8 cellular contexts compared by ENCODE assay signal in genomic region chr11:65892661-65893317, GRCh38. TPM values are rescaled to one million over a fixed set of nuclear protein-coding genes. Genes with fewer than 3 reads are reported as not detected.
DNase-seq lines count a peak whose midpoint lies in the region; ATAC-seq and TF ChIP-seq lines count a peak whose summit lies in the region.

No MANE protein-coding gene starts in this region.

- H3K36me3 Mint-ChIP-seq in activated naive CD8-positive, alpha-beta T cell: peaks cover 6% of the 10 kb centered on the region

- H3K4me3 ChIP-seq in cardiac muscle cell: no peak overlapping the region
- H3K4me3 ChIP-seq in lower lobe of right lung: peak overlapping the region; percentile 88
- H3K4me3 ChIP-seq in uterus: no peak overlapping the region

- no peak for TF ChIP-seq POLR2A in uterus (IDR thresholded peaks at IDR 0.05)

- ATAC-seq in left cardiac atrium (no peak), lower lobe of right lung (no peak)

- H3K9me3 Mint-ChIP-seq in activated naive CD8-positive, alpha-beta T cell (ENCODE audit: low read depth): no peaks in the 10 kb centered on the region

- peaks cover 25% of the 10 kb centered on the region for H3K27me3 ChIP-seq in cardiac muscle cell
- no peaks in the 10 kb centered on the region for H3K27me3 ChIP-seq in lower lobe of right lung (ENCODE audit: low read depth)
- no peaks in the 10 kb centered on the region for H3K27me3 ChIP-seq in uterus

- H3K4me1 ChIP-seq in cardiac muscle cell (ENCODE audit: low read depth) (peaks cover 23% of the 10 kb centered on the region), lower lobe of right lung (peaks cover 57% of the 10 kb centered on the region), uterus (peaks cover 0 to 13% of the 10 kb centered on the region in 2 donors)

- H3K4me1 Mint-ChIP-seq in activated naive CD8-positive, alpha-beta T cell (ENCODE audit: low read depth): peaks cover 60% of the 10 kb centered on the region

- no peak for DNase-seq in cardiac muscle cell (ENCODE audit: low read depth in 1 of 2, low spot score in 1 of 2)
- DNase-seq in left cardiac atrium: no peak
- peak; percentile 38 for DNase-seq in lower lobe of right lung
- DNase-seq in uterus: peak in 1 of 2 donors; percentile 17
- no peak for DNase-seq in NOMO-1 treated with dmso at 0.1 percent for 144 hours (lab: John Stamatoyannopoulos, UW; ENCODE audit: unreplicated experiment)
- no peak for DNase-seq in NCI-H2196 treated with DMSO at 0.1 percent for 48 hours (lab: John Stamatoyannopoulos, UW; ENCODE audit: unreplicated experiment)
- DNase-seq in NCI-H2107 (lab: John Stamatoyannopoulos, UW): no peak

- H3K27ac ChIP-seq in cardiac muscle cell (peak overlapping the region; percentile 76), lower lobe of right lung (peak overlapping the region; percentile 98), uterus (peak overlapping the region; percentile 96 to 97)

- H3K27me3 Mint-ChIP-seq in activated naive CD8-positive, alpha-beta T cell: no peaks in the 10 kb centered on the region

- peak overlapping the region; percentile 89 for H3K4me3 Mint-ChIP-seq in activated naive CD8-positive, alpha-beta T cell

- intact Hi-C loops in left cardiac atrium (cut with DNase I): no loop called here
- intact Hi-C loops in lower lobe of right lung (cut with DNase I): no loop called here
- intact Hi-C loops in uterus (cut with DNase I; ENCODE audit: low total_unique reads): no loop called here

- TF ChIP-seq CTCF in cardiac muscle cell (IDR thresholded peaks at IDR 0.05; ENCODE audit: low read depth, low read length) (no peak), lower lobe of right lung (IDR thresholded peaks at IDR 0.05) (no peak), uterus (IDR thresholded peaks at IDR 0.05) (no peak)

- no peaks in the 10 kb centered on the region for H3K9me3 ChIP-seq in cardiac muscle cell (ENCODE audit: low read depth)
- no peaks in the 10 kb centered on the region for H3K9me3 ChIP-seq in lower lobe of right lung
- no peaks in the 10 kb centered on the region for H3K9me3 ChIP-seq in uterus

- H3K36me3 ChIP-seq in cardiac muscle cell (no peaks in the 10 kb centered on the region), lower lobe of right lung (no peaks in the 10 kb centered on the region), uterus (no peaks in the 10 kb centered on the region)

- H3K27ac Mint-ChIP-seq in activated naive CD8-positive, alpha-beta T cell: peak overlapping the region; percentile 87

RNA-seq across cellular contexts. Expression of gene CCDC85B, which starts 2.3 kb away (rescaled TPM):
- total RNA-seq in cardiac muscle cell (67.3 and 80.2 TPM in 2 replicates), left cardiac atrium (10 to 100 TPM; 45.8 to 63.5 TPM), lower lobe of right lung (28.6 TPM), uterus (100 to 1,000 TPM in 1 of 4 donors, 10 to 100 TPM in 3; 22.3 to 141 (median 54.5) TPM)
- polyA plus RNA-seq in cardiac muscle cell: 83.4 and 96.5 TPM in 2 replicates

RNA-seq across cellular contexts. Expression of gene FIBP, which starts 4.5 kb away (rescaled TPM):
- 140 and 220 TPM in 2 replicates for total RNA-seq in cardiac muscle cell
- 143 and 199 TPM in 2 replicates for polyA plus RNA-seq in cardiac muscle cell
- 10 to 100 TPM; 37.8 to 44.3 TPM for total RNA-seq in left cardiac atrium
- 44.0 TPM for total RNA-seq in lower lobe of right lung
- 100 to 1,000 TPM in 1 of 4 donors, 10 to 100 TPM in 3; 39.7 to 239 (median 52.2) TPM for total RNA-seq in uterus

RNA-seq across cellular contexts. Expression of gene FOSL1, which starts 7.4 kb away (rescaled TPM):
- 0.21 TPM in 1 of 2 replicates, not detected in the other for total RNA-seq in cardiac muscle cell
- 0.60 TPM in 1 of 2 replicates, not detected in the other for polyA plus RNA-seq in cardiac muscle cell
- 10 to 100 TPM in 1 of 2 donors, 1 to 10 TPM in 1; 1.3 to 11.1 TPM for total RNA-seq in left cardiac atrium
- total RNA-seq in lower lobe of right lung: 2.2 TPM
- 1 to 10 TPM in 2 of 4 donors, not detected in 2; 2.9 to 3.9 TPM for total RNA-seq in uterus

RNA-seq across cellular contexts. Expression of gene CTSW, which starts 13.2 kb away (rescaled TPM):
- total RNA-seq in cardiac muscle cell (not detected in 2 replicates), left cardiac atrium (1 to 10 TPM in 1 of 2 donors, under 1 TPM in 1; 0.99 to 2.7 TPM), lower lobe of right lung (20.6 TPM), uterus (1 to 10 TPM in 1 of 4 donors, under 1 TPM in 1, not detected in 2; 0.62 to 3.6 TPM)
- polyA plus RNA-seq in cardiac muscle cell: 0.60 TPM in 1 of 2 replicates, not detected in the other

RNA-seq across cellular contexts. Expression of gene EFEMP2, which starts 20.2 kb away (rescaled TPM):
- total RNA-seq in cardiac muscle cell (138 and 161 TPM in 2 replicates), left cardiac atrium (100 to 1,000 TPM in 1 of 2 donors, 10 to 100 TPM in 1; 98.0 to 103 TPM), lower lobe of right lung (53.9 TPM), uterus (100 to 1,000 TPM in 1 of 4 donors, 10 to 100 TPM in 3; 56.1 to 165 (median 87.3) TPM)
- 216 and 267 TPM in 2 replicates for polyA plus RNA-seq in cardiac muscle cell
